In genomic region chr1:183234660-183235476, GRCh38 we compare ENCODE assay signal across 8 cellular contexts. TPM values are rescaled to one million over a fixed set of nuclear protein-coding genes. Genes with fewer than 3 reads are reported as not detected.
DNase-seq lines count a peak whose midpoint lies in the region; ATAC-seq and TF ChIP-seq lines count a peak whose summit lies in the region.

No MANE protein-coding gene starts in this region.

- CTCF ChIA-PET in activated CD4-positive, alpha-beta T cell treated with anti-CD3 and anti-CD28 coated beads, Interleukin-2, amount 10 ng/mL, durations not matched to agents 7 days and 5 days (lab: Charles Lee) = interaction anchor here (0.6 to 1.1 kb wide), 3 partner anchors 9 to 279 kb away, joined by 3 to 5 read pairs (median 4); no protein-coding TSS in a partner anchor

- POLR2A ChIA-PET in activated CD4-positive, alpha-beta T cell treated with anti-CD3 and anti-CD28 coated beads, Interleukin-2, amount 10 ng/mL, durations not matched to agents 7 days and 5 days (lab: Charles Lee) = no interaction called here

- peaks cover 0 to 28% (median 17%) of the 10 kb centered on the region in 4 donors for H3K4me1 ChIP-seq in sigmoid colon

- peak overlapping the region; percentile 32 for H3K4me3 ChIP-seq in astrocyte of the cerebellum (ENCODE audit: low read depth, low read length)
- H3K4me3 ChIP-seq in sigmoid colon = peak overlapping the region; percentile 20 to 41 (median 33)

- H3K27me3 Mint-ChIP-seq in activated CD4-positive, alpha-beta T cell treated with anti-CD3 and anti-CD28 coated beads, Interleukin-2, amount 10 ng/mL, durations not matched to agents 7 days and 5 days = peaks cover 4% of the 10 kb centered on the region

- H3K27me3 ChIP-seq in sigmoid colon = no peaks in the 10 kb centered on the region

- no peaks in the 10 kb centered on the region for H3K9me3 ChIP-seq in sigmoid colon

- no peaks in the 10 kb centered on the region for H3K9me3 Mint-ChIP-seq in activated CD4-positive, alpha-beta T cell treated with anti-CD3 and anti-CD28 coated beads, Interleukin-2, amount 10 ng/mL, durations not matched to agents 7 days and 5 days

- TF ChIP-seq CTCF in astrocyte of the cerebellum (IDR thresholded peaks at IDR 0.05; ENCODE audit: low read depth, low read length, missing control alignments) (peak; percentile 90), sigmoid colon (IDR thresholded peaks at IDR 0.05) (peak; percentile 69 to 92 (median 74))

- no peak overlapping the region for H3K27ac Mint-ChIP-seq in activated CD4-positive, alpha-beta T cell treated with anti-CD3 and anti-CD28 coated beads, Interleukin-2, amount 10 ng/mL, durations not matched to agents 7 days and 5 days

- TF ChIP-seq POLR2A in sigmoid colon (IDR thresholded peaks at IDR 0.05) = no peak

- TF ChIP-seq EP300 in sigmoid colon (IDR thresholded peaks at IDR 0.05) = peak in 1 of 4 donors; percentile 76

- ATAC-seq in HG03025 (IDR thresholded peaks at IDR 0.05; ENCODE audit: low FRiP score, unreplicated experiment) = no peak
- ATAC-seq in HG03039 (IDR thresholded peaks at IDR 0.05; ENCODE audit: unreplicated experiment) = no peak

- no peaks in the 10 kb centered on the region for H3K4me1 Mint-ChIP-seq in activated CD4-positive, alpha-beta T cell treated with anti-CD3 and anti-CD28 coated beads, Interleukin-2, amount 10 ng/mL, durations not matched to agents 7 days and 5 days

- DNase-seq in EH (ENCODE audit: low read depth) (peak; percentile 98), NCI-H1048 (lab: John Stamatoyannopoulos, UW) (peak; percentile 43), astrocyte of the cerebellum (ENCODE audit: low read depth) (peak; percentile 97), iPS DF 19.7 (ENCODE audit: low read depth, low spot score) (peak; percentile 60), sigmoid colon (peak; percentile 92)
- no peak for DNase-seq in activated CD4-positive, alpha-beta T cell treated with anti-CD3 and anti-CD28 coated beads, Interleukin-2, amount 10 ng/mL, durations not matched to agents 7 days and 5 days

- intact Hi-C loops in sigmoid colon (cut with DNase I) = loop anchor here (5.0 to 10.0 kb wide), 4 partner anchors 53 to 213 kb away; partner anchors contain the start of gene LAMC1

- H3K36me3 Mint-ChIP-seq in activated CD4-positive, alpha-beta T cell treated with anti-CD3 and anti-CD28 coated beads, Interleukin-2, amount 10 ng/mL, durations not matched to agents 7 days and 5 days (ENCODE audit: low read depth) = no peaks in the 10 kb centered on the region

- in situ Hi-C loops in astrocyte of the cerebellum (cut with HindIII; ENCODE audit: low sequenced_read_pairs) = no loop called here

- 60 to 80% methylated on average over 15 of the region's 15 CpGs for WGBS in sigmoid colon, 2 donors

- no peak overlapping the region for H3K4me3 Mint-ChIP-seq in activated CD4-positive, alpha-beta T cell treated with anti-CD3 and anti-CD28 coated beads, Interleukin-2, amount 10 ng/mL, durations not matched to agents 7 days and 5 days

- H3K27ac ChIP-seq in sigmoid colon = peak overlapping the region; percentile 75 to 91 (median 81)

- no peaks in the 10 kb centered on the region for H3K36me3 ChIP-seq in sigmoid colon

RNA-seq across cellular contexts. Expression of gene LAMC2, which starts 48.8 kb away (rescaled TPM):
- total RNA-seq in sigmoid colon = 1 to 10 TPM; 2.6 to 5.0 (median 3.7) TPM
- 10 to 100 TPM in 1 of 3 donors, 1 to 10 TPM in 2; 4.2 to 24.0 (median 4.8) TPM for polyA plus RNA-seq in sigmoid colon
- under 1 TPM; 0.04 to 0.05 TPM for total RNA-seq in activated CD4-positive, alpha-beta T cell treated with anti-CD3 and anti-CD28 coated beads, Interleukin-2, amount 10 ng/mL, durations not matched to agents 7 days and 5 days
